23 cellular contexts compared by ENCODE assay signal in the genomic region with DNA sequence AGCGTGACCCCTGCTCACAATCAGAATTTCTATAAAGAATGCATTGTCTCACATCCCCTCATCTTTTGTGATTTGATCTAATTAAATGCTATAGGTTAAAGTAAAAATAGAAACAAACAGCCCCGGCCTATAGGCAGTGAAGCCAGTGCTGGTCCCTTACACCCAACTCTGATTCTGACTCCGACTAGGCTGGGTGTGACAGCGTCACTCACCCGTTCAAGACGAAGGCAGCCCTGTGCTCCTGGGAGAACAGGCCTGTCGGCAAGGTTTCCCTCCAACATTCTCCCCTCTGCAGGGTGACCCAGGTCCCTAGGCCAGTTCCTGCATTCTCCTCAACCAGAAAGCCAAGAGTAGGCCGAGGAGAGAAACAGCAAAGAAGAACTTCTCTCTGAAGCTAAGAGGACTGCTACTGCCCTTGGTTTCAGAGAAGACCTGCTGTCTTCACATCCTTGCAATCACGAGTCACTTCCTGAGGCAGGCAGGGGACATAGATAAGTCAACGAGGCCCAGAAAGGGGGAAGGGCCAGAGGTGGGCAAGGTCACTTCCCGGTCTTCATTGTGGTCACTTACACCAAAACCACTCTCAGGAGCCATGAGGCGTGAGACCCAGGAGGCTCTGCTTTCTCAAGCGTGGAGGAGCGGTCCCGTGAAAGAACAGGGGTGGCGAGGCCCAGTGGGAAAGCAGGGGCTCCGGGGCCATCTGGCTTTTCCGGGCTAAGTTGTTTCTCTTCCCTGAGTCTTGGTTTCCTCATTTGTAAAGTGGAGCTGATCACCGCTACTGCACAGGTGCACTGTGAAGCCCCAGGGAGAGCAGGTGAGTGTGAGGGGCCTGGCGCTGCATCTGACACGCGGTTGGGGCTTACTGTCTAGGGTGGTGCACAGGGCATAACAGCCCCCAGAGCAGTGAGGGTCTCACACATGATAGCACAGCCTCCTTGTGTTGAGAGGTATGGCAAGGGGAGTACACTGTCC.
A peak's percentile ranks its signal among the peaks of the same experiment; 100 is the strongest.
DNase-seq lines count a peak whose midpoint lies in the region; ATAC-seq, FAIRE-seq and TF ChIP-seq lines count a peak whose summit lies in the region.
"Had no signal": no experiment of that assay in that cellular context is flagged by ENCODE, and none has a peak within 500 bp of the region (broad histone marks: within the 10 kb centered on the region; RNA-seq: fewer than 3 reads in every experiment).

No MANE protein-coding gene starts in this region.

- H3K4me1 ChIP-seq in HepG2 (ENCODE audit: insufficient read depth, low read length) (no peaks in the 10 kb centered on the region), right lobe of liver (no peaks in the 10 kb centered on the region), suprapubic skin (no peaks in the 10 kb centered on the region), A673 (ENCODE audit: insufficient read depth, low read length, poor library complexity, severe bottlenecking) (no peaks in the 10 kb centered on the region)
- H3K4me1 ChIP-seq: adrenal gland had no signal

- FAIRE-seq in HepG2 (lab: Jason Lieb, UNC) = no peak
- FAIRE-seq: urothelium cell line had no signal

- WGBS in HepG2 (ENCODE audit: low lambda C conversion rate) = 84% methylated on average over 14 of the region's 22 CpGs
- 77% methylated on average over 12 of the region's 22 CpGs for WGBS in right lobe of liver (ENCODE audit: insufficient coverage, low coverage, low lambda C conversion rate, missing lambda C conversion rate)
- 85% methylated on average over 19 of the region's 22 CpGs for WGBS in suprapubic skin

- TF ChIP-seq EP300 in HepG2 (IDR thresholded peaks at IDR 0.05; ENCODE audit: low read depth in 2 of 2, low read length in 2 of 2) (no peak), HepG2 (CRISPR knock-in tag; IDR thresholded peaks at IDR 0.05; ENCODE audit: borderline replicate concordance) (no peak), suprapubic skin (IDR thresholded peaks at IDR 0.05) (no peak)

- intact Hi-C loops in HepG2 (cut with micrococcal nuclease; ENCODE audit: unreplicated experiment) = no loop called here
- intact Hi-C loops in right lobe of liver (cut with DNase I) = loop anchor here in 1 of 2 donors (10.0 kb wide), 1 partner anchor 488 kb away; no protein-coding TSS in a partner anchor
- intact Hi-C loops in A673 (cut with micrococcal nuclease; ENCODE audit: unreplicated experiment) = no loop called here

- no peak for TF ChIP-seq RAD21 in HepG2 (CRISPR knock-in tag; IDR thresholded peaks at IDR 0.05)

- H2AFZ ChIP-seq in HepG2 (ENCODE audit: low read length) = no peak overlapping the region
- H2AFZ ChIP-seq: PC-9 had no signal

- H3K9me3 ChIP-seq in HepG2 (ENCODE audit: low read length) (no peaks in the 10 kb centered on the region), right lobe of liver (no peaks in the 10 kb centered on the region), suprapubic skin (no peaks in the 10 kb centered on the region), A673 (ENCODE audit: low read depth, low read length, poor library complexity, severe bottlenecking) (no peaks in the 10 kb centered on the region)
- H3K9me3 ChIP-seq: adrenal gland had no signal

- H3K27ac ChIP-seq in HepG2 (ENCODE audit: extremely low read length, insufficient read depth, low read length) = no peak overlapping the region
- no peak overlapping the region for H3K27ac ChIP-seq in right lobe of liver
- no peak overlapping the region for H3K27ac ChIP-seq in suprapubic skin
- H3K27ac ChIP-seq in A673 (ENCODE audit: low read depth, low read length, poor library complexity, severe bottlenecking) = no peak overlapping the region
- H3K27ac ChIP-seq: adrenal gland, PC-9, SK-N-MC had no signal

- no peak overlapping the region for H3K4me2 ChIP-seq in HepG2 (ENCODE audit: low read depth, low read length)
- H3K4me2 ChIP-seq: PC-9, smooth muscle cell had no signal

- no peak for ATAC-seq in HepG2
- ATAC-seq in right lobe of liver = no peak
- ATAC-seq: left colon had no signal

- H3K4me3 ChIP-seq in HepG2 (replicated peaks in 1 of 3; ENCODE audit: insufficient read depth in 1 of 3, low read depth in 2 of 3, low read length in 3 of 3) (no peak overlapping the region), right lobe of liver (no peak overlapping the region), choroid plexus epithelial cell (ENCODE audit: low read depth, low read length) (no peak overlapping the region), suprapubic skin (no peak overlapping the region), A673 (ENCODE audit: low read depth, low read length, poor library complexity, severe bottlenecking) (no peak overlapping the region)
- H3K4me3 ChIP-seq: adrenal gland, PC-9, SK-N-MC, smooth muscle cell had no signal

- in situ Hi-C loops in HepG2 (cut with HindIII; ENCODE audit: extremely low pct_ligation_motif_present, low pct_unique_long_range_greater_than_20kb) = no loop called here

- POLR2A ChIA-PET in HepG2 (lab: Yijun Ruan, JAX) = no interaction called here
- POLR2A ChIA-PET in A673 (lab: Charles Lee; ENCODE audit: low non-redundant PET) = no interaction called here

- no peaks in the 10 kb centered on the region for H3K79me2 ChIP-seq in HepG2 (ENCODE audit: insufficient read depth, low read length)

- no peaks in the 10 kb centered on the region for H3K27me3 ChIP-seq in HepG2 (ENCODE audit: control insufficient read depth in 1 of 2, insufficient read depth in 2 of 2, low read length in 2 of 2)
- H3K27me3 ChIP-seq in right lobe of liver = no peaks in the 10 kb centered on the region
- H3K27me3 ChIP-seq in suprapubic skin = no peaks in the 10 kb centered on the region
- no peaks in the 10 kb centered on the region for H3K27me3 ChIP-seq in A673 (replicated peaks; ENCODE audit: insufficient read depth, low read depth, low read length, poor library complexity)
- H3K27me3 ChIP-seq: adrenal gland had no signal

- BruUV-seq in HepG2 (replicated peaks; lab: Mats Ljungman, UMichigan) = no TSS peak
- no TSS peak for BruUV-seq in A673 (replicated peaks; lab: Mats Ljungman, UMichigan)

- no peak overlapping the region for H3K9ac ChIP-seq in HepG2 (ENCODE audit: insufficient read depth, low read depth, low read length)

- peaks cover 15 to 29% of the 10 kb centered on the region in 2 experiments; a peak in 4 of 5 replicates for H3K36me3 ChIP-seq in HepG2 (replicated peaks in 1 of 2; ENCODE audit: control insufficient read depth in 1 of 2, insufficient read depth in 2 of 2, low read length in 2 of 2)
- peaks cover 0 to 12% (median 0%) of the 10 kb centered on the region in 4 donors for H3K36me3 ChIP-seq in right lobe of liver
- H3K36me3 ChIP-seq in suprapubic skin = peaks cover 18% of the 10 kb centered on the region
- no peaks in the 10 kb centered on the region for H3K36me3 ChIP-seq in A673 (ENCODE audit: insufficient read depth, low read length, poor library complexity, severe bottlenecking)

- CTCF ChIA-PET in HepG2 (lab: Yijun Ruan, JAX; ENCODE audit: low intra/inter-chr PET ratio, low total read pairs) = no interaction called here
- CTCF ChIA-PET in A673 (lab: Charles Lee) = no interaction called here

- no peak for DNase-seq in HepG2 (ENCODE audit: low spot score)
- DNase-seq in right lobe of liver = no peak
- peak; percentile 55 for DNase-seq in M059J (ENCODE audit: low read depth)
- peak; percentile 8 for DNase-seq in choroid plexus epithelial cell (ENCODE audit: low read depth)
- DNase-seq in suprapubic skin (ENCODE audit: low spot score in 2 of 2) = no peak
- DNase-seq in activated CD4-positive, CD25-positive, alpha-beta regulatory T cell treated with anti-CD3 and anti-CD28 coated beads, Interleukin-2, amount 50 U/mL, for 72 hours = no peak
- no peak for DNase-seq in A673 (ENCODE audit: low spot score)
- no peak for DNase-seq in foreskin melanocyte
- DNase-seq: activated CD4-positive, alpha-beta T cell treated with anti-CD3 and anti-CD28 coated beads for 48 hours; activated CD8-positive, alpha-beta memory T cell treated with anti-CD3 and anti-CD28 coated beads, Interleukin-2, amount 50 U/mL, for 48 hours; activated gamma-delta T cell treated with Interleukin-2 at 50 U/mL for 16 hours; adrenal gland; CD4-positive, alpha-beta T cell; DMS53; left colon; NCI-H146; NCI-H774; PC-9; stimulated activated CD4-positive, alpha-beta T cell treated with anti-CD3 and anti-CD28 coated beads, Interleukin-4, amount 100 ng/mL, for 4 hours; T1000 had no signal

- no peak for TF ChIP-seq CTCF in HepG2 (CRISPR knock-in tag; IDR thresholded peaks at IDR 0.05)
- TF ChIP-seq CTCF in right lobe of liver (IDR thresholded peaks at IDR 0.05) = no peak
- no peak for TF ChIP-seq CTCF in choroid plexus epithelial cell (conservative IDR thresholded peaks at IDR 0.05; ENCODE audit: low read depth, low read length)
- no peak for TF ChIP-seq CTCF in suprapubic skin (IDR thresholded peaks at IDR 0.05)
- no peak for TF ChIP-seq CTCF in A673 (conservative IDR thresholded peaks at IDR 0.05; ENCODE audit: low read depth, low read length)

- no peaks in the 10 kb centered on the region for H4K20me1 ChIP-seq in HepG2 (ENCODE audit: insufficient read depth, low read length)

- TF ChIP-seq POLR2A in HepG2 (IDR thresholded peaks at IDR 0.05; ENCODE audit: insufficient read depth in 1 of 2, low read depth in 2 of 2, low read length in 2 of 2) = no peak
- no peak for TF ChIP-seq POLR2A in right lobe of liver (IDR thresholded peaks at IDR 0.05)
- no peak for TF ChIP-seq POLR2A in suprapubic skin (IDR thresholded peaks at IDR 0.05)

TF ChIP-seq in HepG2, 621 proteins besides CTCF, POLR2A, EP300 and RAD21:
- TF ChIP-seq FOSL2 (CRISPR knock-in tag; IDR thresholded peaks at IDR 0.05) = peak; percentile 18; the same call in 1 of the 2 replicates
- TF ChIP-seq KDM5B (CRISPR knock-in tag; IDR thresholded peaks at IDR 0.05; ENCODE audit: borderline replicate concordance) = no peak

Comparison
In these comparisons a context has a peak if more than half of its experiments do, and no peak if none do; other contexts are left out.
1. DNase-seq: peak in M059J (single experiment) and choroid plexus epithelial cell (single experiment); none in HepG2 (single experiment), right lobe of liver (0 of 3), suprapubic skin (0 of 2), activated CD4-positive, CD25-positive, alpha-beta regulatory T cell treated with anti-CD3 and anti-CD28 coated beads, Interleukin-2, amount 50 U/mL, for 72 hours (single experiment), A673 (single experiment) and foreskin melanocyte (single experiment).